ENCODE assay signal across 8 cellular contexts in genomic region chr10:63707254-63707910, GRCh38.
A peak's percentile ranks its signal among the peaks of the same experiment; 100 is the strongest.
DNase-seq lines count a peak whose midpoint lies in the region; ATAC-seq and TF ChIP-seq lines count a peak whose summit lies in the region.

No MANE protein-coding gene starts in this region.

- H3K36me3 ChIP-seq in esophagus (ENCODE audit: control insufficient read depth in 2 of 2, insufficient read depth in 2 of 2, low read length in 1 of 2) = no peaks in the 10 kb centered on the region

- intact Hi-C loops in CD14-positive monocyte (cut with micrococcal nuclease) = loop anchor here in 1 of 2 donors (10.0 kb wide), 1 partner anchor 443 kb away; no protein-coding TSS in a partner anchor

- peak; percentile 69 for DNase-seq in CD14-positive monocyte (ENCODE audit: low spot score)
- DNase-seq in SK-MEL-5 (ENCODE audit: low read depth, low spot score) = peak; percentile 86
- DNase-seq in putamen (ENCODE audit: low spot score) = peak; percentile 49
- DNase-seq in NK-92 (lab: John Stamatoyannopoulos, UW; ENCODE audit: unreplicated experiment) = no peak
- DNase-seq in NCI-H1930 (lab: John Stamatoyannopoulos, UW) = no peak

- peak overlapping the region; percentile 79 to 94 (median 89) for H3K27ac Mint-ChIP-seq in CD14-positive monocyte

- no peak for TF ChIP-seq CTCF in CD14-positive monocyte (IDR thresholded peaks at IDR 0.05)

- ATAC-seq in GM19043 (IDR thresholded peaks at IDR 0.05; ENCODE audit: low read depth, unreplicated experiment) (peak; percentile 64), HG03439 (IDR thresholded peaks at IDR 0.05; ENCODE audit: unreplicated experiment) (peak; percentile 83)

- peaks cover 58% of the 10 kb centered on the region for H3K4me1 Mint-ChIP-seq in CD14-positive monocyte

- no peak overlapping the region for H3K4me3 Mint-ChIP-seq in CD14-positive monocyte

- H3K27me3 Mint-ChIP-seq in CD14-positive monocyte (ENCODE audit: low read depth in 3 of 3) = peaks cover 0 to 6% (median 1%) of the 10 kb centered on the region in 3 donors

- WGBS in esophagus, 2 donors = 18 to 19% methylated on average over 1 of the region's 1 CpG

- H3K4me1 ChIP-seq in esophagus (ENCODE audit: control insufficient read depth in 2 of 2, insufficient read depth in 2 of 2, low read length in 1 of 2) = peaks cover 5 to 13% of the 10 kb centered on the region in 2 donors

- H3K27me3 ChIP-seq in esophagus (ENCODE audit: control insufficient read depth in 1 of 2, insufficient read depth in 2 of 2, low read length in 2 of 2) = no peaks in the 10 kb centered on the region

- in situ Hi-C loops in SK-MEL-5 (cut with HindIII; ENCODE audit: low pct_unique_long_range_greater_than_20kb, low sequenced_read_pairs) = loop anchor here (25.0 kb wide), 1 partner anchor 545 kb away; no protein-coding TSS in a partner anchor

- no peak overlapping the region for H3K4me3 ChIP-seq in esophagus (ENCODE audit: low read depth in 1 of 2, low read length in 2 of 2)

- H3K36me3 Mint-ChIP-seq in CD14-positive monocyte = peaks cover 0 to 4% of the 10 kb centered on the region in 2 donors

- H3K27ac ChIP-seq in esophagus (ENCODE audit: low read depth in 2 of 2, low read length in 1 of 2) = peak overlapping the region; percentile 63

- no peaks in the 10 kb centered on the region for H3K9me3 Mint-ChIP-seq in CD14-positive monocyte

- no peaks in the 10 kb centered on the region for H3K9me3 ChIP-seq in esophagus (ENCODE audit: control insufficient read depth in 2 of 2, insufficient read depth in 1 of 2, low read depth in 1 of 2, low read length in 1 of 2)

Comparison
In these comparisons a context has a peak if more than half of its experiments do, and no peak if none do; other contexts are left out.
1. DNase-seq: peak in CD14-positive monocyte (single experiment), SK-MEL-5 (single experiment) and putamen (single experiment); none in NK-92 (single experiment) and NCI-H1930 (0 of 2).